In genomic region chr2:172215172-172215935, GRCh38 we compare ENCODE assay signal across 14 cellular contexts.
DNase-seq lines count a peak whose midpoint lies in the region; ATAC-seq and TF ChIP-seq lines count a peak whose summit lies in the region.
"Had no signal": no experiment of that assay in that cellular context is flagged by ENCODE, and none has a peak within 500 bp of the region (broad histone marks: within the 10 kb centered on the region; RNA-seq: fewer than 3 reads in every experiment).

No MANE protein-coding gene starts in this region.

- no peak for DNase-seq in CD8-positive, alpha-beta T cell
- DNase-seq in WTC11 (ENCODE audit: low spot score) (no peak), neural progenitor cell (ENCODE audit: low spot score) (no peak), G401 (ENCODE audit: low spot score) (no peak), NCI-H69 (lab: John Stamatoyannopoulos, UW) (no peak)
- DNase-seq in activated naive CD4-positive, alpha-beta T cell (lab: John Stamatoyannopoulos, UW): no peak
- DNase-seq: activated CD4-positive, alpha-beta T cell treated with anti-CD3 and anti-CD28 coated beads, Interleukin-2, amount 50 U/mL, for 48 hours; CD4-positive, alpha-beta T cell; MM.1S; naive thymus-derived CD8-positive, alpha-beta T cell; NCI-H345; stimulated activated naive CD8-positive, alpha-beta T cell treated with anti-CD3 and anti-CD28 coated beads, Interleukin-15, amount 100 ng/mL, for 72 hours had no signal

- peaks cover 6% of the 10 kb centered on the region for H3F3A ChIP-seq in neural progenitor cell (ENCODE audit: low read depth)

- 57 to 65% methylated on average over 15 of the region's 15 CpGs for WGBS in esophagus, 2 donors

- H3K4me2 ChIP-seq in neural progenitor cell: no peak overlapping the region

- H3K9me3 ChIP-seq in CD8-positive, alpha-beta T cell (ENCODE audit: low read length): no peaks in the 10 kb centered on the region
- H3K9me3 ChIP-seq in esophagus (ENCODE audit: control insufficient read depth in 2 of 2, insufficient read depth in 1 of 2, low read depth in 1 of 2, low read length in 1 of 2) (no peaks in the 10 kb centered on the region), neural progenitor cell (ENCODE audit: low read depth) (no peaks in the 10 kb centered on the region)

- H3K27ac Mint-ChIP-seq in CD8-positive, alpha-beta T cell: peak overlapping the region; percentile 22
- no peak overlapping the region for H3K27ac Mint-ChIP-seq in WTC11
- peak overlapping the region; percentile 64 for H3K27ac Mint-ChIP-seq in neural progenitor cell
- H3K27ac Mint-ChIP-seq: CD4-positive, alpha-beta T cell; stimulated activated naive CD8-positive, alpha-beta T cell treated with anti-CD3 and anti-CD28 coated beads, Interleukin-15, amount 100 ng/mL, for 72 hours had no signal

- ATAC-seq in CD8-positive, alpha-beta T cell: no peak
- ATAC-seq in WTC11 (no peak; the same call in none of the 2 replicates), HG03520 (IDR thresholded peaks at IDR 0.05; ENCODE audit: unreplicated experiment) (no peak)
- ATAC-seq: naive thymus-derived CD8-positive, alpha-beta T cell; stimulated activated naive CD8-positive, alpha-beta T cell treated with anti-CD3 and anti-CD28 coated beads, Interleukin-15, amount 100 ng/mL, for 72 hours had no signal

- H3K36me3 ChIP-seq in CD8-positive, alpha-beta T cell (ENCODE audit: insufficient read depth, low read length): no peaks in the 10 kb centered on the region
- H3K36me3 ChIP-seq in esophagus (ENCODE audit: control insufficient read depth in 2 of 2, insufficient read depth in 2 of 2, low read length in 1 of 2): no peaks in the 10 kb centered on the region
- H3K36me3 ChIP-seq in neural progenitor cell: no peaks in the 10 kb centered on the region

- TF ChIP-seq CTCF in CD8-positive, alpha-beta T cell (IDR thresholded peaks at IDR 0.05): no peak
- TF ChIP-seq CTCF in WTC11 (IDR thresholded peaks at IDR 0.05) (no peak), neural progenitor cell (IDR thresholded peaks at IDR 0.05) (no peak)

- intact Hi-C loops in CD8-positive, alpha-beta T cell (cut with DNase I, micrococcal nuclease): loop anchor here in 1 of 2 experiments (10.0 kb wide), 1 partner anchor 129 kb away; no protein-coding TSS in a partner anchor

- H3K27me3 ChIP-seq in CD8-positive, alpha-beta T cell (ENCODE audit: insufficient read depth, low read length): no peaks in the 10 kb centered on the region
- H3K27me3 ChIP-seq in esophagus (ENCODE audit: control insufficient read depth in 1 of 2, insufficient read depth in 2 of 2, low read length in 2 of 2): no peaks in the 10 kb centered on the region
- H3K27me3 ChIP-seq in neural progenitor cell: no peaks in the 10 kb centered on the region

- peaks cover 20% of the 10 kb centered on the region for H3K4me1 ChIP-seq in CD8-positive, alpha-beta T cell (ENCODE audit: insufficient read depth, low read length)
- H3K4me1 ChIP-seq in esophagus (ENCODE audit: control insufficient read depth in 2 of 2, insufficient read depth in 2 of 2, low read length in 1 of 2) (peaks cover 2 to 7% of the 10 kb centered on the region in 2 donors), neural progenitor cell (peaks cover 39% of the 10 kb centered on the region)

- no peak overlapping the region for H3K4me3 ChIP-seq in CD8-positive, alpha-beta T cell (ENCODE audit: low read depth, low read length)
- H3K4me3 ChIP-seq in esophagus (ENCODE audit: low read depth in 1 of 2, low read length in 2 of 2) (no peak overlapping the region), neural progenitor cell (no peak overlapping the region)

- in situ Hi-C loops in G401 (cut with HindIII; ENCODE audit: low sequenced_read_pairs): no loop called here

- CTCF ChIA-PET in CD8-positive, alpha-beta T cell (lab: Charles Lee): no interaction called here
- CTCF ChIA-PET in WTC11 (lab: Charles Lee): no interaction called here

- H3K79me2 ChIP-seq in neural progenitor cell (ENCODE audit: low read depth): no peaks in the 10 kb centered on the region

- no peaks in the 10 kb centered on the region for H3K27me3 Mint-ChIP-seq in CD8-positive, alpha-beta T cell (ENCODE audit: low read depth)
- H3K27me3 Mint-ChIP-seq in WTC11 (ENCODE audit: low read depth) (no peaks in the 10 kb centered on the region; the same call in 1 of the 2 replicates), neural progenitor cell (ENCODE audit: insufficient read depth, low read depth) (peaks cover 2% of the 10 kb centered on the region)
- H3K27me3 Mint-ChIP-seq: CD4-positive, alpha-beta T cell; naive thymus-derived CD8-positive, alpha-beta T cell; stimulated activated naive CD8-positive, alpha-beta T cell treated with anti-CD3 and anti-CD28 coated beads, Interleukin-15, amount 100 ng/mL, for 72 hours had no signal

- H3K9me3 Mint-ChIP-seq in CD8-positive, alpha-beta T cell: no peaks in the 10 kb centered on the region
- H3K9me3 Mint-ChIP-seq in WTC11: no peaks in the 10 kb centered on the region
- H3K9me3 Mint-ChIP-seq in neural progenitor cell: no peaks in the 10 kb centered on the region
- H3K9me3 Mint-ChIP-seq: CD4-positive, alpha-beta T cell; stimulated activated naive CD8-positive, alpha-beta T cell treated with anti-CD3 and anti-CD28 coated beads, Interleukin-15, amount 100 ng/mL, for 72 hours had no signal

- H3K4me1 Mint-ChIP-seq in CD8-positive, alpha-beta T cell (ENCODE audit: low read depth): peaks cover 28% of the 10 kb centered on the region
- H3K4me1 Mint-ChIP-seq in WTC11: peaks cover 41% of the 10 kb centered on the region
- peaks cover 40% of the 10 kb centered on the region for H3K4me1 Mint-ChIP-seq in neural progenitor cell

- no peak overlapping the region for H3K9ac ChIP-seq in neural progenitor cell

- H3K4me3 Mint-ChIP-seq in CD8-positive, alpha-beta T cell: no peak overlapping the region
- H3K4me3 Mint-ChIP-seq in WTC11 (no peak overlapping the region), neural progenitor cell (no peak overlapping the region)
- H3K4me3 Mint-ChIP-seq: CD4-positive, alpha-beta T cell; naive thymus-derived CD8-positive, alpha-beta T cell; stimulated activated naive CD8-positive, alpha-beta T cell treated with anti-CD3 and anti-CD28 coated beads, Interleukin-15, amount 100 ng/mL, for 72 hours had no signal

- H3K27ac ChIP-seq in CD8-positive, alpha-beta T cell (ENCODE audit: low read depth, low read length): no peak overlapping the region
- H3K27ac ChIP-seq in esophagus (ENCODE audit: low read depth in 2 of 2, low read length in 1 of 2) (peak overlapping the region; percentile 67 to 73), neural progenitor cell (no peak overlapping the region)

- POLR2A ChIA-PET in CD8-positive, alpha-beta T cell (lab: Charles Lee): no interaction called here
- POLR2A ChIA-PET in WTC11 (lab: Charles Lee): no interaction called here

- H3K36me3 Mint-ChIP-seq in CD8-positive, alpha-beta T cell: no peaks in the 10 kb centered on the region
- H3K36me3 Mint-ChIP-seq in WTC11: no peaks in the 10 kb centered on the region
- no peaks in the 10 kb centered on the region for H3K36me3 Mint-ChIP-seq in neural progenitor cell
- H3K36me3 Mint-ChIP-seq: naive thymus-derived CD8-positive, alpha-beta T cell had no signal

- no peaks in the 10 kb centered on the region for H4K20me1 ChIP-seq in neural progenitor cell (ENCODE audit: low read depth)

- H2AFZ ChIP-seq in neural progenitor cell (replicated peaks): peak overlapping the region; percentile 82

TF ChIP-seq in WTC11, 78 proteins besides CTCF, POLR2A, EP300 and RAD21:
- no peak for TF ChIP-seq NR2C2 (CRISPR knock-in tag; IDR thresholded peaks at IDR 0.05)
- peak; percentile 46; the same call in 1 of the 2 replicates for TF ChIP-seq PRDM15 (CRISPR knock-in tag; IDR thresholded peaks at IDR 0.05)
TF ChIP-seq in WTC11: peak in this region for 1.

Comparison
In these comparisons a context has a peak if more than half of its experiments do, and no peak if none do; other contexts are left out.
1. H3K27ac ChIP-seq: peak in esophagus (2 of 2); none in CD8-positive, alpha-beta T cell (single experiment) and neural progenitor cell (single experiment).